ENCODE assay signal across 1 cellular context in genomic region chr3:172256101-172256687, GRCh38.
A peak's percentile ranks its signal among the peaks of the same experiment; 100 is the strongest.
TF ChIP-seq lines count a peak whose summit lies in the region.

No MANE protein-coding gene starts in this region.

TF ChIP-seq in HepG2, 621 proteins besides CTCF, POLR2A, EP300 and RAD21 (continued from another document):
- TF ChIP-seq ZNF431 (CRISPR knock-in tag; IDR thresholded peaks at IDR 0.05; ENCODE audit: borderline replicate concordance, low read depth): no peak
- peak; percentile 76 for TF ChIP-seq CEBPB (IDR thresholded peaks at IDR 0.05; ENCODE audit: borderline replicate concordance, low read depth, low read length)
- 0 out of 2 replicates have a peak, but pooled peaks have one; percentile 25 for TF ChIP-seq ZC3H13 (CRISPR knock-in tag; IDR thresholded peaks at IDR 0.05)
- no peak for TF ChIP-seq SSRP1 (CRISPR knock-in tag; IDR thresholded peaks at IDR 0.05)
- no peak for TF ChIP-seq ARNT (IDR thresholded peaks at IDR 0.05)
- TF ChIP-seq RBM22 (optimal IDR thresholded peaks at IDR 0.05; ENCODE audit: low read length): peak; percentile 83
- TF ChIP-seq ATAD3A (CRISPR knock-in tag; IDR thresholded peaks at IDR 0.05): no peak
- no peak for TF ChIP-seq MNT (IDR thresholded peaks at IDR 0.05)
- no peak for TF ChIP-seq ZNF30 (CRISPR knock-in tag; IDR thresholded peaks at IDR 0.05)
- no peak for TF ChIP-seq ZNF382 (CRISPR knock-in tag; IDR thresholded peaks at IDR 0.05; ENCODE audit: borderline replicate concordance)
- TF ChIP-seq SRY (CRISPR knock-in tag; IDR thresholded peaks at IDR 0.05): no peak
- 0 out of 2 replicates have a peak, but pooled peaks have one; percentile 44 for TF ChIP-seq ZNF644 (CRISPR knock-in tag; IDR thresholded peaks at IDR 0.05; ENCODE audit: low read depth)
- 0 out of 2 replicates have a peak, but pooled peaks have one; percentile 13 for TF ChIP-seq BCL6 (CRISPR knock-in tag; IDR thresholded peaks at IDR 0.05)
- no peak for TF ChIP-seq ZNF800 (CRISPR knock-in tag; IDR thresholded peaks at IDR 0.05)
- peak; percentile 59; the same call in 1 of the 2 replicates for TF ChIP-seq MBD4 (IDR thresholded peaks at IDR 0.05; ENCODE audit: borderline replicate concordance, low read length)
- no peak for TF ChIP-seq ZNF552 (CRISPR knock-in tag; IDR thresholded peaks at IDR 0.05; ENCODE audit: borderline replicate concordance)
- peak; percentile 49; the same call in 1 of the 2 replicates for TF ChIP-seq AHDC1 (CRISPR knock-in tag; IDR thresholded peaks at IDR 0.05; ENCODE audit: borderline replicate concordance)
- TF ChIP-seq ZNF597 (CRISPR knock-in tag; IDR thresholded peaks at IDR 0.05): no peak
- no peak for TF ChIP-seq ZKSCAN1 (IDR thresholded peaks at IDR 0.05; ENCODE audit: low read length)
- no peak for TF ChIP-seq ZNF891 (CRISPR knock-in tag; IDR thresholded peaks at IDR 0.05)
- TF ChIP-seq ADNP (CRISPR knock-in tag; IDR thresholded peaks at IDR 0.05): no peak
- no peak for TF ChIP-seq ZNF619 (CRISPR knock-in tag; IDR thresholded peaks at IDR 0.05)
- no peak for TF ChIP-seq HOXA5 (CRISPR knock-in tag; IDR thresholded peaks at IDR 0.05)
- TF ChIP-seq ETS1 (CRISPR knock-in tag; IDR thresholded peaks at IDR 0.05): no peak
- no peak for TF ChIP-seq ZNF496 (CRISPR knock-in tag; IDR thresholded peaks at IDR 0.05; ENCODE audit: insufficient replicate concordance)
- peak; percentile 88 for TF ChIP-seq CEBPG (CRISPR knock-in tag; IDR thresholded peaks at IDR 0.05)
- peak; percentile 45; the same call in 1 of the 2 replicates for TF ChIP-seq ARID5B (CRISPR knock-in tag; IDR thresholded peaks at IDR 0.05)
- TF ChIP-seq ZNF816 (CRISPR knock-in tag; IDR thresholded peaks at IDR 0.05; ENCODE audit: borderline replicate concordance): no peak
- 0 out of 2 replicates have a peak, but pooled peaks have one; percentile 4 for TF ChIP-seq STAG1 (CRISPR knock-in tag; IDR thresholded peaks at IDR 0.05)
- TF ChIP-seq MIER2 (CRISPR knock-in tag; IDR thresholded peaks at IDR 0.05): no peak
- no peak for TF ChIP-seq HHEX (CRISPR knock-in tag; IDR thresholded peaks at IDR 0.05)
- TF ChIP-seq ZC3H4 (CRISPR knock-in tag; IDR thresholded peaks at IDR 0.05; ENCODE audit: borderline replicate concordance): no peak
- TF ChIP-seq SOX13 (IDR thresholded peaks at IDR 0.05): no peak
- TF ChIP-seq SOX13 (CRISPR knock-in tag; conservative IDR thresholded peaks at IDR 0.05 in 1 of 2, IDR thresholded peaks at IDR 0.05 in 1 of 2): 0 out of 4 replicates have a peak, but pooled peaks of 1 of the 2 experiments have one; percentile 38
- TF ChIP-seq GATAD2A (CRISPR knock-in tag; IDR thresholded peaks at IDR 0.05): peak; percentile 61
- TF ChIP-seq LCORL (IDR thresholded peaks at IDR 0.05): no peak
- TF ChIP-seq LCORL (CRISPR knock-in tag; IDR thresholded peaks at IDR 0.05): 0 out of 2 replicates have a peak, but pooled peaks have one; percentile 34
- no peak for TF ChIP-seq SIX4 (CRISPR knock-in tag; IDR thresholded peaks at IDR 0.05)
- no peak for TF ChIP-seq SUZ12 (IDR thresholded peaks at IDR 0.05; ENCODE audit: low read depth, low read length)
- peak; percentile 29; the same call in 1 of the 2 replicates for TF ChIP-seq ZMYM4 (CRISPR knock-in tag; IDR thresholded peaks at IDR 0.05)
- TF ChIP-seq ZNF740 (CRISPR knock-in tag; IDR thresholded peaks at IDR 0.05): no peak
- no peak for TF ChIP-seq DRAP1 (CRISPR knock-in tag; IDR thresholded peaks at IDR 0.05)
- TF ChIP-seq ATF4 (CRISPR knock-in tag; IDR thresholded peaks at IDR 0.05): 0 out of 4 replicates have a peak, but pooled peaks of 1 of the 2 experiments have one; percentile 21
- peak; percentile 78; the same call in 1 of the 2 replicates for TF ChIP-seq TEF (CRISPR knock-in tag; IDR thresholded peaks at IDR 0.05)
